9 cellular contexts compared by ENCODE assay signal in the genomic region with DNA sequence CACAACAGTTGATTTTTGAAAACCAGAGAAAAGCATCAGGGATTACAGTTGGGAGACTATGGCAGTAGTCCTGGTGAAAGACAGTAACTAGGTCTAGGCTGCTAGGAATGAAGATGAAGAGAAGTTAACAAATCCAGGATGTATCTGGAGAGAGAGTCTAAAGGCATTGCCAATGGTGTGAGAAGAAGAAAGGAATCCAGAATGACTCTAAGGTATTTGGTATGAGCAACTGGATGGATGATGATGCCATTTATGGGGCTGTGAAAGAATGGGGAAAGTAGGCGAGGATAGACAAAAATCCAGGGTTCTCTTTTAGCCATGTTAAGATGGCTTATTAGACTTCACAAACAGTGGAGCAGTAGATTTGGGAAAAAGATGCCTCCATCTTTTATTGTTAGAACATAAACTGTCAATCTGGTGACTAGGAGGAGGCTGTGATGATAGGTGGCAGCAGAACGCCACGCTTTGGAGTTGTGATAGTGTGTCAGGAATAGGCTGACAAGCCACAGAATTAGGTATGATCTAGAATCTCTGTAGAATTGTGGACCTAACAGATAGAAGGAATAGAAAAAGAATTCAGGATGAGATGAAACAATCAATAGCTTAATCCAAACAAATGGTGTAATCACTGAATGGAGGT. TPM values are rescaled to one million over a fixed set of nuclear protein-coding genes. Genes with fewer than 3 reads are reported as not detected.
DNase-seq lines count a peak whose midpoint lies in the region; ATAC-seq and TF ChIP-seq lines count a peak whose summit lies in the region.
"Had no signal": no experiment of that assay in that cellular context is flagged by ENCODE, and none has a peak within 500 bp of the region (broad histone marks: within the 10 kb centered on the region; RNA-seq: fewer than 3 reads in every experiment).

No MANE protein-coding gene starts in this region.

- H3K4me1 Mint-ChIP-seq in activated T-cell treated with anti-CD3 and anti-CD28 coated beads, Interleukin-2, amount 50 U/mL, for 24 hours (ENCODE audit: low read depth) = no peaks in the 10 kb centered on the region

- no peak for TF ChIP-seq POLR2A in vagina (IDR thresholded peaks at IDR 0.05)

- no peaks in the 10 kb centered on the region for H3K9me3 ChIP-seq in vagina

- TF ChIP-seq EP300 in Ishikawa (IDR thresholded peaks at IDR 0.05; ENCODE audit: borderline replicate concordance) = no peak

- TF ChIP-seq RAD21 in Ishikawa (IDR thresholded peaks at IDR 0.05; ENCODE audit: low read depth) = peak; percentile 68

- no peaks in the 10 kb centered on the region for H3K36me3 ChIP-seq in vagina

- H3K9me3 Mint-ChIP-seq in activated T-cell treated with anti-CD3 and anti-CD28 coated beads, Interleukin-2, amount 50 U/mL, for 24 hours = no peaks in the 10 kb centered on the region

- H3K27me3 ChIP-seq in vagina = no peaks in the 10 kb centered on the region

- H3K4me3 ChIP-seq in vagina = no peak overlapping the region

- no peaks in the 10 kb centered on the region for H3K4me1 ChIP-seq in vagina

- TF ChIP-seq CTCF in GM12874 (IDR thresholded peaks at IDR 0.05; ENCODE audit: insufficient read depth, low read depth, low read length) = peak; percentile 41; the same call in 1 of the 2 replicates
- no peak for TF ChIP-seq CTCF in vagina (IDR thresholded peaks at IDR 0.05)

- peaks cover 3% of the 10 kb centered on the region for H3K27me3 Mint-ChIP-seq in activated T-cell treated with anti-CD3 and anti-CD28 coated beads, Interleukin-2, amount 50 U/mL, for 24 hours

- peak; percentile 54 for DNase-seq in activated T-cell treated with anti-CD3 and anti-CD28 coated beads, Interleukin-2, amount 50 U/mL, for 24 hours
- peak; percentile 61 for DNase-seq in iPS-NIHi7 (ENCODE audit: extremely low spot score)
- DNase-seq in stimulated activated CD8-positive, alpha-beta memory T cell treated with anti-CD3 and anti-CD28 coated beads, Interleukin-7, amount 100 ng/mL, for 1 hour (ENCODE audit: low read depth in 2 of 2) = peak; percentile 3 to 30
- no peak for DNase-seq in vagina (ENCODE audit: extremely low spot score in 2 of 2)
- DNase-seq in SIG-M5 (lab: John Stamatoyannopoulos, UW) = no peak

- intact Hi-C loops in vagina (cut with DNase I) = no loop called here

- H3K27ac ChIP-seq in vagina = no peak overlapping the region

- H3K36me3 Mint-ChIP-seq in activated T-cell treated with anti-CD3 and anti-CD28 coated beads, Interleukin-2, amount 50 U/mL, for 24 hours (ENCODE audit: low read depth) = no peaks in the 10 kb centered on the region

- no peak for ATAC-seq in GM21717 (IDR thresholded peaks at IDR 0.05; ENCODE audit: unreplicated experiment)
- ATAC-seq: Panc1 had no signal

- H3K4me3 Mint-ChIP-seq in activated T-cell treated with anti-CD3 and anti-CD28 coated beads, Interleukin-2, amount 50 U/mL, for 24 hours = no peak overlapping the region

- H3K27ac Mint-ChIP-seq in activated T-cell treated with anti-CD3 and anti-CD28 coated beads, Interleukin-2, amount 50 U/mL, for 24 hours = no peak overlapping the region

TF ChIP-seq in Ishikawa, 13 proteins besides CTCF, POLR2A, EP300 and RAD21:
- no peak for TF ChIP-seq EGR1 (IDR thresholded peaks at IDR 0.05)
- no peak for TF ChIP-seq ZBTB7A (IDR thresholded peaks at IDR 0.05; ENCODE audit: low read depth)

RNA-seq across cellular contexts. Expression of gene JADE1, which starts 27.3 kb away (rescaled TPM):
- total RNA-seq in vagina = 29.0 TPM

Comparison
In these comparisons a context has a peak if more than half of its experiments do, and no peak if none do; other contexts are left out.
1. DNase-seq: peak in activated T-cell treated with anti-CD3 and anti-CD28 coated beads, Interleukin-2, amount 50 U/mL, for 24 hours (single experiment), iPS-NIHi7 (single experiment) and stimulated activated CD8-positive, alpha-beta memory T cell treated with anti-CD3 and anti-CD28 coated beads, Interleukin-7, amount 100 ng/mL, for 1 hour (2 of 2); none in vagina (0 of 2) and SIG-M5 (single experiment).